Comparison of ENCODE assay signal across 14 cellular contexts in the genomic region with DNA sequence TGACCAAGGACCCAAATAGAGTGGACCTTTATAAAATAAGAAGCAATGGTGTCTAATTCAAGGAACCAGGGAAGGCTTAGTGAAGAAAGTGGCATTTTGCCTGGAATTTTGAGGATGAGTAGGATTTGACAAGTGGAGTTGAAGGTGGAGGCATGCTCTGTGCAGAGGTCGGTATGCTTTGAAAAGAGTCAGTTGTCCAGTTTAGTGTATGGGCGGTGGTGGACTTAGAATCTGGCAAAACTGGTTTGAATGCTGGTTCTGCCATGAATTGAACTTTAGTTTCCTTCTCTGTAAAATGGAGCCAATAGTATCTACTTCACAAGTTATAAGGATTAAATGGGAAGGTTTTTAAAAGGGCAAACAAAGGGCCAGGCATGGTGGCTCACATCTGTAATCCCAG.
"Had no signal": no experiment of that assay in that cellular context is flagged by ENCODE, and none has a peak within 500 bp of the region (broad histone marks: within the 10 kb centered on the region; RNA-seq: fewer than 3 reads in every experiment).

No MANE protein-coding gene starts in this region.

- H3K27me3 Mint-ChIP-seq: activated T-cell treated with anti-CD3 and anti-CD28 coated beads, Interleukin-2, amount 50 U/mL, for 24 hours; memory B cell; natural killer cell treated with Interleukin-12 subunit alpha and Interleukin-12 subunit beta and Interleukin-15 and Interleukin-18, amount 100 ng/mL, for 72 hours; stimulated activated naive B cell treated with anti-CD40 and anti-IgM and Interleukin-4, amounts not matched to agents 10 μg/mL and 1 μg/mL and 100 μg/mL, for 72 hours had no signal

- H3K27me3 ChIP-seq: ascending aorta, gastroesophageal sphincter, thyroid gland had no signal

- H3K27ac Mint-ChIP-seq: activated CD4-positive, alpha-beta T cell treated with anti-CD3 and anti-CD28 coated beads, Interleukin-2, amount 10 ng/mL, durations not matched to agents 7 days and 5 days; activated CD8-positive, alpha-beta T cell treated with anti-CD3 and anti-CD28 coated beads, Interleukin-2, amount 10 ng/mL, durations not matched to agents 7 days and 5 days; activated naive CD4-positive, alpha-beta T cell treated with anti-CD3 and anti-CD28 coated beads for 36 hours; activated T-cell treated with anti-CD3 and anti-CD28 coated beads, Interleukin-2, amount 50 U/mL, for 24 hours; activated T-helper 2 cell treated with anti-CD3 and anti-CD28 coated beads, Interferon-gamma antibody, Interleukin-2, Interleukin-4, amounts not matched to agents 10 μg/mL and 5 μg/mL and 100 μg/mL, durations not matched to agents 14 hours and 24 hours and 36 hours; memory B cell; natural killer cell treated with Interleukin-12 subunit alpha and Interleukin-12 subunit beta and Interleukin-15 and Interleukin-18, amount 100 ng/mL, for 72 hours; stimulated activated naive B cell treated with anti-CD40 and anti-IgM and Interleukin-4, amounts not matched to agents 10 μg/mL and 1 μg/mL and 100 μg/mL, for 72 hours had no signal

- H3K9me3 Mint-ChIP-seq: activated naive CD4-positive, alpha-beta T cell treated with anti-CD3 and anti-CD28 coated beads for 36 hours; activated T-cell treated with anti-CD3 and anti-CD28 coated beads, Interleukin-2, amount 50 U/mL, for 24 hours; activated T-helper 2 cell treated with anti-CD3 and anti-CD28 coated beads, Interferon-gamma antibody, Interleukin-2, Interleukin-4, amounts not matched to agents 10 μg/mL and 5 μg/mL and 100 μg/mL, durations not matched to agents 14 hours and 24 hours and 36 hours; memory B cell; stimulated activated naive B cell treated with anti-CD40 and anti-IgM and Interleukin-4, amounts not matched to agents 10 μg/mL and 1 μg/mL and 100 μg/mL, for 72 hours had no signal

- DNase-seq: activated CD4-positive, alpha-beta T cell treated with anti-CD3 and anti-CD28 coated beads, Interleukin-2, amount 10 ng/mL, durations not matched to agents 7 days and 5 days; activated CD8-positive, alpha-beta T cell treated with anti-CD3 and anti-CD28 coated beads, Interleukin-2, amount 10 ng/mL, durations not matched to agents 7 days and 5 days; activated naive CD4-positive, alpha-beta T cell treated with anti-CD3 and anti-CD28 coated beads for 36 hours; activated T-cell treated with anti-CD3 and anti-CD28 coated beads, Interleukin-2, amount 50 U/mL, for 24 hours; cerebellar nuclear complex; effector CD4-positive, alpha-beta T cell; retina; stimulated activated naive B cell treated with anti-CD40 and anti-IgM and Interleukin-4, amounts not matched to agents 10 μg/mL and 1 μg/mL and 100 μg/mL, for 72 hours; thyroid gland had no signal

- H3K36me3 ChIP-seq: ascending aorta, gastroesophageal sphincter, thyroid gland had no signal

- H3K4me3 ChIP-seq: ascending aorta, gastroesophageal sphincter, thyroid gland had no signal

- H3K27ac ChIP-seq: ascending aorta, gastroesophageal sphincter, thyroid gland had no signal

- ATAC-seq: activated CD8-positive, alpha-beta T cell treated with anti-CD3 and anti-CD28 coated beads, Interleukin-2, amount 10 ng/mL, durations not matched to agents 7 days and 5 days; gastroesophageal sphincter; natural killer cell treated with Interleukin-12 subunit alpha and Interleukin-12 subunit beta and Interleukin-15 and Interleukin-18, amount 100 ng/mL, for 72 hours; stimulated activated naive B cell treated with anti-CD40 and anti-IgM and Interleukin-4, amounts not matched to agents 10 μg/mL and 1 μg/mL and 100 μg/mL, for 72 hours had no signal

- H3K9me3 ChIP-seq: ascending aorta, gastroesophageal sphincter, thyroid gland had no signal

- H3K4me3 Mint-ChIP-seq: activated CD4-positive, alpha-beta T cell treated with anti-CD3 and anti-CD28 coated beads, Interleukin-2, amount 10 ng/mL, durations not matched to agents 7 days and 5 days; activated CD8-positive, alpha-beta T cell treated with anti-CD3 and anti-CD28 coated beads, Interleukin-2, amount 10 ng/mL, durations not matched to agents 7 days and 5 days; activated naive CD4-positive, alpha-beta T cell treated with anti-CD3 and anti-CD28 coated beads for 36 hours; activated T-cell treated with anti-CD3 and anti-CD28 coated beads, Interleukin-2, amount 50 U/mL, for 24 hours; memory B cell; natural killer cell treated with Interleukin-12 subunit alpha and Interleukin-12 subunit beta and Interleukin-15 and Interleukin-18, amount 100 ng/mL, for 72 hours; stimulated activated naive B cell treated with anti-CD40 and anti-IgM and Interleukin-4, amounts not matched to agents 10 μg/mL and 1 μg/mL and 100 μg/mL, for 72 hours had no signal
